Comparison of ENCODE assay signal across 1 cellular context in the genomic region with DNA sequence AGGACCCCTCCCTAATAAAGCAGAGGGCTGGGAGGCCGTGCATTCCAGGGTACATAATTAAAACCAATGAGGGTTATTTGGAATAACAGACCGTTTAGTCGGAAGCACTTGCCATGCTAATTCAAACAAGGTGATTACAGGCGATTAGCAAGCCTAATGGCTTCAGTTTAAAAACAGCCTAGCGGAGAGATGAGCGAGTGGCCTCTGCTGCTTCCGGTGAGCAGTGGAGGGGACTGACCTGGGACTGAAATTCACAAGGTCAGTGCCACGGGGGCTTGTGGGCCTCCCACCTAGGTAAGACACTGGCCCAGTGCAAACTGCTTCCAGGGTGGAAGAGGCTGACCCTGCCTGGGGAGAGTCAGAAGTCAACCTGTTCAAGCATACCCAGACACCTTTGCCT.
TF ChIP-seq lines count a peak whose summit lies in the region.

No MANE protein-coding gene starts in this region.

TF ChIP-seq in H1, 55 proteins besides CTCF, POLR2A, EP300 and RAD21:
- TF ChIP-seq MAX (IDR thresholded peaks at IDR 0.05) (no peak), GTF2F1 (IDR thresholded peaks at IDR 0.05; ENCODE audit: borderline replicate concordance, low read depth, low read length) (no peak)
